Comparison of ENCODE assay signal across 29 cellular contexts in the genomic region with DNA sequence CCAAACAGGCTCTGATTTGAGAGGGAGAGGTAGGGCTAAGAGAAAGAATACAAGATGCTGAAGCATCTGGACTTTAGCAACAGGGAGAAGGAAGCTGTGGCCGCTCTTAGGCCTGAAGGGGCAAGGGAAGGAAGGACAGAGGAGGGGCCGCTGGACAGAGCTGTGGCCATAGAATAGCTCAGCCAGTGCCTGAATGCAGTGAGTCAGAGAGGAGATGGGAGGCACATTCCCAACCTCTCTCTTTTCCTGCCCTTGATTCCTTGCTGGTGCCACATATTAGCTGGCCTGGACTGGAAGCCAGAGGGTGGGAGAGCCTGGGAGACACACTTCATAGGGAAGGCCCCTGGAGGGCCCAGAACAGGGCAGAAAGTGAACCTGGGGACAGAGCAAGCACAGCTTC.
DNase-seq lines count a peak whose midpoint lies in the region; ATAC-seq and TF ChIP-seq lines count a peak whose summit lies in the region.
"Had no signal": no experiment of that assay in that cellular context is flagged by ENCODE, and none has a peak within 500 bp of the region (broad histone marks: within the 10 kb centered on the region; RNA-seq: fewer than 3 reads in every experiment).

No MANE protein-coding gene starts in this region.

- no peak overlapping the region for H4K91ac ChIP-seq in neuronal stem cell (ENCODE audit: low read depth, low read length, poor library complexity)

- no peak overlapping the region for H3K4me2 ChIP-seq in neuronal stem cell (ENCODE audit: insufficient read depth, low read length, poor library complexity, severe bottlenecking)

- H3K27me3 ChIP-seq in MG63 (no peaks in the 10 kb centered on the region), neuronal stem cell (ENCODE audit: control insufficient read depth in 3 of 3, insufficient read depth in 3 of 3, low read depth in 1 of 3, low read length in 3 of 3) (peaks cover 0 to 8% (median 3%) of the 10 kb centered on the region in 3 experiments)
- H3K27me3 ChIP-seq: Peyer's patch had no signal

- no peak overlapping the region for H3K27ac ChIP-seq in neuronal stem cell (replicated peaks; ENCODE audit: low read length)
- H3K27ac ChIP-seq: Peyer's patch, prostate gland, sigmoid colon, tibial nerve, WERI-Rb-1 had no signal

- DNase-seq in EL: peak; percentile 63
- DNase-seq in MG63: peak; percentile 28
- DNase-seq in chondrocyte (ENCODE audit: low spot score): no peak
- no peak for DNase-seq in neuronal stem cell (ENCODE audit: low spot score)
- no peak for DNase-seq in kidney glomerular epithelial cell (lab: John Stamatoyannopoulos, UW)
- no peak for DNase-seq in T-helper 17 cell
- no peak for DNase-seq in activated CD4-positive, alpha-beta T cell treated with anti-CD3 and anti-CD28 coated beads, Interleukin-2, amount 50 U/mL, for 48 hours
- DNase-seq: activated CD4-positive, alpha-beta T cell treated with anti-CD3 and anti-CD28 coated beads, Interleukin-2, amount 50 U/mL, for 1 hour; activated effector memory CD4-positive, alpha-beta T cell treated with anti-CD3 and anti-CD28 coated beads, Interleukin-2, amount 50 U/mL, for 16 hours; activated T-cell treated with anti-CD3 and anti-CD28 coated beads, Interleukin-2, amount 50 U/mL, for 24 hours; aorta; CD8-positive, alpha-beta T cell; cortex of kidney; effector memory CD8-positive, alpha-beta T cell; KG1; left ventricle myocardium superior; mesendoderm; NCI-H1417 treated with DMSO at 0.1 percent for 48 hours; NCI-H2081; Peyer's patch; stimulated activated CD4-positive, alpha-beta T cell treated with anti-CD3 and anti-CD28 coated beads, Interleukin-4, amount 100 ng/mL, for 4 hours; T1000; WERI-Rb-1 had no signal

- H2AK5ac ChIP-seq in neuronal stem cell (ENCODE audit: low read depth, low read length): no peak overlapping the region

- ATAC-seq in HG03025 (IDR thresholded peaks at IDR 0.05; ENCODE audit: low FRiP score, unreplicated experiment) (no peak), T-helper 17 cell (no peak)
- ATAC-seq: CD8-positive, alpha-beta T cell; effector memory CD8-positive, alpha-beta T cell; left ventricle myocardium superior had no signal

- peak overlapping the region; percentile 32 for H3K27ac Mint-ChIP-seq in chondrocyte (ENCODE audit: unreplicated experiment)
- no peak overlapping the region for H3K27ac Mint-ChIP-seq in T-helper 17 cell
- H3K27ac Mint-ChIP-seq: activated naive CD8-positive, alpha-beta T cell; activated T-cell treated with anti-CD3 and anti-CD28 coated beads, Interleukin-2, amount 50 U/mL, for 24 hours; B cell; CD8-positive, alpha-beta T cell; effector memory CD8-positive, alpha-beta T cell had no signal

- no peaks in the 10 kb centered on the region for H3K36me3 ChIP-seq in MG63
- no peaks in the 10 kb centered on the region for H3K36me3 ChIP-seq in neuronal stem cell (replicated peaks in 1 of 2; ENCODE audit: control insufficient read depth in 2 of 2, insufficient read depth in 2 of 2, low read length in 2 of 2)
- H3K36me3 ChIP-seq: Peyer's patch, prostate gland, sigmoid colon, tibial nerve, WERI-Rb-1 had no signal

- H3K4me3 Mint-ChIP-seq in chondrocyte (ENCODE audit: unreplicated experiment): no peak overlapping the region
- no peak overlapping the region for H3K4me3 Mint-ChIP-seq in T-helper 17 cell
- H3K4me3 Mint-ChIP-seq: activated naive CD8-positive, alpha-beta T cell; activated T-cell treated with anti-CD3 and anti-CD28 coated beads, Interleukin-2, amount 50 U/mL, for 24 hours; B cell; CD8-positive, alpha-beta T cell; effector memory CD8-positive, alpha-beta T cell had no signal

- no peak overlapping the region for H3K4ac ChIP-seq in neuronal stem cell (ENCODE audit: low read length)

- no peak overlapping the region for H3K14ac ChIP-seq in neuronal stem cell (ENCODE audit: low read length)

- H3K79me1 ChIP-seq in neuronal stem cell (ENCODE audit: low read depth, low read length): no peaks in the 10 kb centered on the region

- H2BK5ac ChIP-seq in neuronal stem cell (ENCODE audit: low read length): no peak overlapping the region

- H3K27me3 Mint-ChIP-seq in chondrocyte (ENCODE audit: low read depth): no peaks in the 10 kb centered on the region
- peaks cover 69% of the 10 kb centered on the region for H3K27me3 Mint-ChIP-seq in T-helper 17 cell

- no peak overlapping the region for H4K8ac ChIP-seq in neuronal stem cell (ENCODE audit: low read depth, low read length)

- no CpG with 5 or more reads among the region's 2 CpGs for WGBS in neuronal stem cell (ENCODE audit: extremely low coverage in 2 of 2, insufficient read length in 2 of 2, insufficient replicate concordance in 1 of 2), 2 donors

- peak overlapping the region; percentile 12 for H2AFZ ChIP-seq in neuronal stem cell (ENCODE audit: low read length)

- TF ChIP-seq CTCF in chondrocyte (IDR thresholded peaks at IDR 0.05): no peak

- no peak overlapping the region for H3K23ac ChIP-seq in neuronal stem cell (ENCODE audit: low read depth, low read length, poor library complexity)

- H3K18ac ChIP-seq in neuronal stem cell (ENCODE audit: low read length): no peak overlapping the region

- H3K9me3 ChIP-seq in MG63 (no peaks in the 10 kb centered on the region), neuronal stem cell (replicated peaks in 1 of 2; ENCODE audit: control insufficient read depth in 2 of 2, insufficient read depth in 1 of 2, low read depth in 1 of 2, low read length in 2 of 2) (no peaks in the 10 kb centered on the region), T-helper 17 cell (ENCODE audit: control insufficient read depth, low read length, poor library complexity, severe bottlenecking) (no peaks in the 10 kb centered on the region)
- H3K9me3 ChIP-seq: Peyer's patch, prostate gland, sigmoid colon, tibial nerve had no signal

- H2BK120ac ChIP-seq in neuronal stem cell (ENCODE audit: low read depth, low read length): no peak overlapping the region

- H3K9ac ChIP-seq in neuronal stem cell (ENCODE audit: low read depth, low read length, poor library complexity): no peak overlapping the region

- H2BK12ac ChIP-seq in neuronal stem cell (ENCODE audit: low read length): no peak overlapping the region

- peaks cover 7 to 40% of the 10 kb centered on the region in 2 donors for H3K4me1 ChIP-seq in neuronal stem cell (ENCODE audit: control insufficient read depth in 2 of 2, insufficient read depth in 1 of 2, low read depth in 1 of 2, low read length in 2 of 2)
- H3K4me1 ChIP-seq: Peyer's patch, prostate gland, sigmoid colon had no signal

- no peak overlapping the region for H2BK15ac ChIP-seq in neuronal stem cell (ENCODE audit: low read length)

- peaks cover 37% of the 10 kb centered on the region for H3K4me1 Mint-ChIP-seq in chondrocyte (ENCODE audit: low read depth)
- H3K4me1 Mint-ChIP-seq in T-helper 17 cell: peaks cover 6% of the 10 kb centered on the region

- no peaks in the 10 kb centered on the region for H3K9me3 Mint-ChIP-seq in chondrocyte (ENCODE audit: low read depth)
- H3K9me3 Mint-ChIP-seq: activated T-cell treated with anti-CD3 and anti-CD28 coated beads, Interleukin-2, amount 50 U/mL, for 24 hours; CD8-positive, alpha-beta T cell; effector memory CD8-positive, alpha-beta T cell had no signal

- H3K4me3 ChIP-seq in MG63: no peak overlapping the region
- H3K4me3 ChIP-seq in neuronal stem cell (ENCODE audit: low read length in 2 of 2): no peak overlapping the region
- H3K4me3 ChIP-seq: Peyer's patch, prostate gland, sigmoid colon, tibial nerve had no signal

- H3K36me3 Mint-ChIP-seq in chondrocyte (ENCODE audit: low read depth) (no peaks in the 10 kb centered on the region), T-helper 17 cell (ENCODE audit: low read depth) (peaks cover 2% of the 10 kb centered on the region)
- H3K36me3 Mint-ChIP-seq: activated naive CD8-positive, alpha-beta T cell; CD8-positive, alpha-beta T cell had no signal

Comparison
In these comparisons a context has a peak if more than half of its experiments do, and no peak if none do; other contexts are left out.
1. DNase-seq: peak in EL (single experiment) and MG63 (single experiment); none in chondrocyte (single experiment), neuronal stem cell (single experiment), kidney glomerular epithelial cell (single experiment), T-helper 17 cell (0 of 3) and activated CD4-positive, alpha-beta T cell treated with anti-CD3 and anti-CD28 coated beads, Interleukin-2, amount 50 U/mL, for 48 hours (0 of 2).